26 cellular contexts compared by ENCODE assay signal in genomic region chr9:9257999-9258398, GRCh38.
"Had no signal": no experiment of that assay in that cellular context is flagged by ENCODE, and none has a peak within 500 bp of the region (broad histone marks: within the 10 kb centered on the region; RNA-seq: fewer than 3 reads in every experiment).

No MANE protein-coding gene starts in this region.

- ATAC-seq: natural killer cell, pancreas, psoas muscle had no signal

- H3K36me3 ChIP-seq: colonic mucosa, esophagus muscularis mucosa, left ventricle myocardium inferior, neutrophil, pancreas, right atrium auricular region, thoracic aorta, vagina had no signal

- H3K27ac ChIP-seq: colonic mucosa, esophagus muscularis mucosa, hepatocyte, left ventricle myocardium inferior, neutrophil, pancreas, psoas muscle, right atrium auricular region, thoracic aorta, vagina had no signal

- FAIRE-seq: bronchial epithelial cell, frontal cortex, pancreas had no signal

- H3K9me3 ChIP-seq: colonic mucosa, esophagus muscularis mucosa, neutrophil, pancreas, psoas muscle, thoracic aorta, vagina had no signal

- H3K27me3 ChIP-seq: colonic mucosa, esophagus muscularis mucosa, hepatocyte, neutrophil, pancreas, right atrium auricular region, vagina had no signal

- H3K4me3 ChIP-seq: colonic mucosa, esophagus muscularis mucosa, hepatocyte, left ventricle myocardium inferior, pancreas, psoas muscle, right atrium auricular region, thoracic aorta, vagina had no signal

- H3K4me1 ChIP-seq: colonic mucosa, esophagus muscularis mucosa, left ventricle myocardium inferior, pancreas, psoas muscle, right atrium auricular region, vagina had no signal

- DNase-seq: activated CD4-positive, alpha-beta memory T cell treated with anti-CD3 and anti-CD28 coated beads for 36 hours; activated CD4-positive, alpha-beta T cell treated with anti-CD3 and anti-CD28 coated beads for 48 hours; activated CD4-positive, CD25-positive, alpha-beta regulatory T cell; activated naive CD4-positive, alpha-beta T cell treated with anti-CD3 and anti-CD28 coated beads for 36 hours; activated naive CD8-positive, alpha-beta T cell treated with anti-CD3 and anti-CD28 coated beads, Interleukin-2, amount 10 ng/mL, durations not matched to agents 7 days and 5 days; activated T-cell treated with anti-CD3 and anti-CD28 coated beads, Interleukin-2, amount 50 U/mL, for 48 hours; amniotic stem cell; colonic mucosa; glutamatergic neuron; immature natural killer cell; kidney glomerular epithelial cell; left ventricle myocardium inferior; mammary epithelial cell; natural killer cell; pancreas; psoas muscle; stimulated activated CD4-positive, alpha-beta T cell treated with anti-CD3 and anti-CD28 coated beads, Interleukin-4, amount 100 ng/mL, for 24 hours; stimulated activated naive CD4-positive, alpha-beta T cell treated with Interleukin-2 at 50 U/mL for 16 hours had no signal
